Comparison of ENCODE assay signal across 10 cellular contexts in genomic region chr20:36155991-36156390, GRCh38. TPM values are rescaled to one million over a fixed set of nuclear protein-coding genes. Genes with fewer than 3 reads are reported as not detected.
DNase-seq lines count a peak whose midpoint lies in the region; TF ChIP-seq lines count a peak whose summit lies in the region.
"Had no signal": no experiment of that assay in that cellular context is flagged by ENCODE, and none has a peak within 500 bp of the region (broad histone marks: within the 10 kb centered on the region; RNA-seq: fewer than 3 reads in every experiment).

No MANE protein-coding gene starts in this region.

- H3K36me3 ChIP-seq in left ventricle myocardium inferior: no peaks in the 10 kb centered on the region
- H3K36me3 ChIP-seq: gastrocnemius medialis, spleen had no signal

- intact Hi-C loops in left ventricle myocardium inferior (cut with micrococcal nuclease): loop anchor here (5.0 kb wide), 1 partner anchor 41 kb away; no protein-coding TSS in a partner anchor
- intact Hi-C loops in cardiac septum (cut with DNase I): loop anchor here (1.0 kb wide), 1 partner anchor 43 kb away; no protein-coding TSS in a partner anchor
- intact Hi-C loops in dorsolateral prefrontal cortex (cut with DNase I): loop anchor here (1.0 to 10.0 kb wide), 3 partner anchors 41 to 91 kb away; no protein-coding TSS in a partner anchor

- H3K4me1 ChIP-seq in left ventricle myocardium inferior: peaks cover 46% of the 10 kb centered on the region

- H3K4me3 ChIP-seq in left ventricle myocardium inferior: peak overlapping the region; percentile 77
- H3K4me3 ChIP-seq in dorsolateral prefrontal cortex: peak overlapping the region; percentile 57 to 94 (median 81)

- no peak for DNase-seq in left ventricle myocardium inferior
- DNase-seq in cardiac septum (ENCODE audit: low spot score): no peak
- peak in 9 of 10 donors; percentile 39 to 78 (median 65) for DNase-seq in dorsolateral prefrontal cortex
- DNase-seq in nucleus accumbens (lab: John Stamatoyannopoulos, UW): peak in 32 of 56 donors; percentile 22 to 73 (median 47)
- DNase-seq in activated CD8-positive, alpha-beta memory T cell treated with anti-CD3 and anti-CD28 coated beads, Interleukin-2, amount 50 U/mL, for 48 hours: no peak
- DNase-seq in NCI-H345 treated with DMSO at 0.1 percent for 48 hours (lab: John Stamatoyannopoulos, UW; ENCODE audit: unreplicated experiment): no peak
- no peak for DNase-seq in AML-193 (lab: John Stamatoyannopoulos, UW)
- no peak for DNase-seq in activated CD4-positive, alpha-beta T cell treated with anti-CD3 and anti-CD28 coated beads, Interleukin-2, amount 50 U/mL, for 48 hours
- DNase-seq: spleen had no signal

- H3K27ac ChIP-seq in left ventricle myocardium inferior (replicated peaks): no peak overlapping the region
- peak overlapping the region; percentile 55 to 98 (median 94) for H3K27ac ChIP-seq in dorsolateral prefrontal cortex

- no peaks in the 10 kb centered on the region for H3K9me3 ChIP-seq in left ventricle myocardium inferior (replicated peaks)
- H3K9me3 ChIP-seq: gastrocnemius medialis, spleen had no signal

- TF ChIP-seq CTCF in left ventricle myocardium inferior (IDR thresholded peaks at IDR 0.05; ENCODE audit: borderline replicate concordance) (no peak), dorsolateral prefrontal cortex (IDR thresholded peaks at IDR 0.05 in 54 of 56, conservative IDR thresholded peaks at IDR 0.05 in 2 of 56; ENCODE audit: low read depth in 1 of 56, partially characterized antibody in 56 of 56) (no peak)

- H3K27me3 ChIP-seq in left ventricle myocardium inferior (ENCODE audit: low read depth) (no peaks in the 10 kb centered on the region), dorsolateral prefrontal cortex (no peaks in the 10 kb centered on the region)
- H3K27me3 ChIP-seq: gastrocnemius medialis had no signal

RNA-seq across cellular contexts. Expression of gene EPB41L1, which starts 1.5 kb away (rescaled TPM):
- total RNA-seq in left ventricle myocardium inferior: 14.6 TPM
- 21.8 TPM for total RNA-seq in cardiac septum
- 100 to 1,000 TPM; 192 to 410 (median 332) TPM for total RNA-seq in dorsolateral prefrontal cortex

Comparison
In these comparisons a context has a peak if more than half of its experiments do, and no peak if none do; other contexts are left out.
1. DNase-seq: peak in dorsolateral prefrontal cortex (9 of 10) and nucleus accumbens (32 of 56); none in left ventricle myocardium inferior (single experiment), cardiac septum (single experiment), activated CD8-positive, alpha-beta memory T cell treated with anti-CD3 and anti-CD28 coated beads, Interleukin-2, amount 50 U/mL, for 48 hours (single experiment), NCI-H345 treated with DMSO at 0.1 percent for 48 hours (single experiment), AML-193 (0 of 2) and activated CD4-positive, alpha-beta T cell treated with anti-CD3 and anti-CD28 coated beads, Interleukin-2, amount 50 U/mL, for 48 hours (0 of 2).